In the genomic region with DNA sequence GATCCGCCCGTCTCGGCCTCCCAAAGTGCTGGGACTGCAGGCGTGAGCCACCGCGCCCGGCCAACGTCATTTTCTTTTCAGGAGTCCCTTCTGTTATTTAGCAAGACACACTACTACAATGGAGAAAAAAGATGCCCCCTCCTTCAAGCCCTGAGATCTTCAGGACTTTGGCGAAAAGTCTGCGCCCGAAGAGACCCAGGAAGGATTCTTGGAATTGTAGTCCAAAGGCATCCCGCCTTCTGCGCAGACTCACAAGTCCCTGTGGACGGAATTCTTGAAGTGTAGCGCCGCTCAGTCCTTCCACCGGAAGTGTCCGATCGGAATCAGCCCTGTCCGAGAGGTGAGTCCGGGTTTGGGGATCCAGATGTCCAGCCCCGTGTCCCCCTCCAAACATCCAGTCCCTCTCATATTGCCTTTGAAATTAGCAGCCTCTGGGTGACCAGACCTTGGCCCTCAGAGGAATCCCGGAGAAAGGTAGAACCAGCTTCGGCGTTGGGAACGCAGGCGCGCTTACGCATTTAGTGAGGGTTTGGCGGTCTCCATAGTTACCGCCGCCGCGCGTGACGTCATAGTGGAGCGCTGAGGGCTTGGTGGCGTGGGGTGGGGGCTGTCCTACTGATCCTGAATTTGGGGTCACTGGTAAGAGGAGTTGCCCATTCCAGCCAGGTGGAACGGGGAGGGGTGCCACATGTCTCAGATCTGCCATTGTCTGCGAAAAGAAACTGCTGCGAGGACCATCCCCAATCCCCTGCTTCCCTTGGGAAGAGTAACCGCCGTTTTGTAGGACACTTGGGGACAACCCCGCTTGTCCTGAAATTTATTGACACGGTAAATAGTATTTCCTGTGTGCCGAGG, we compare ENCODE assay signal across 8 cellular contexts. TPM values are rescaled to one million over a fixed set of nuclear protein-coding genes. Genes with fewer than 3 reads are reported as not detected.
A peak's percentile ranks its signal among the peaks of the same experiment; 100 is the strongest.
DNase-seq lines count a peak whose midpoint lies in the region; ATAC-seq lines count a peak whose summit lies in the region.

No MANE protein-coding gene starts in this region.

- H3K9me3 Mint-ChIP-seq in effector memory CD8-positive, alpha-beta T cell = no peaks in the 10 kb centered on the region

- DNase-seq in CMK (ENCODE audit: low read depth) (peak; percentile 86), HT-29 (ENCODE audit: low spot score) (peak; percentile 98), NK-92 (lab: John Stamatoyannopoulos, UW; ENCODE audit: unreplicated experiment) (peak; percentile 17), medulla oblongata (ENCODE audit: extremely low spot score) (peak; percentile 97)
- DNase-seq in activated CD8-positive, alpha-beta memory T cell treated with anti-CD3 and anti-CD28 coated beads for 48 hours (ENCODE audit: low read depth in 2 of 3, low spot score in 2 of 3) = peak; percentile 72 to 95 (median 88)
- DNase-seq in effector memory CD8-positive, alpha-beta T cell = peak; percentile 90 to 95 (median 91)
- peak; percentile 78 to 83 (median 82) for DNase-seq in stimulated activated CD4-positive, alpha-beta T cell treated with anti-CD3 and anti-CD28 coated beads, TNF-alpha, amount 100 ng/mL, for 4 hours (ENCODE audit: low read depth in 3 of 3)

- no peaks in the 10 kb centered on the region for H3K27me3 Mint-ChIP-seq in effector memory CD8-positive, alpha-beta T cell

- peak overlapping the region; percentile 94 for H3K4me3 Mint-ChIP-seq in effector memory CD8-positive, alpha-beta T cell

- H3K36me3 Mint-ChIP-seq in effector memory CD8-positive, alpha-beta T cell (ENCODE audit: insufficient read depth) = peaks cover 26% of the 10 kb centered on the region

- peaks cover 15 to 25% of the 10 kb centered on the region in 2 donors for H3K4me1 Mint-ChIP-seq in effector memory CD8-positive, alpha-beta T cell (ENCODE audit: low read depth in 2 of 2)

- ATAC-seq in GM21360 (IDR thresholded peaks at IDR 0.05; ENCODE audit: unreplicated experiment) = peak; percentile 59
- ATAC-seq in effector memory CD8-positive, alpha-beta T cell (replicated peaks) = peak; percentile 79

- H3K27ac Mint-ChIP-seq in effector memory CD8-positive, alpha-beta T cell = peak overlapping the region; percentile 96 to 99

RNA-seq across cellular contexts. Expression of gene ZNF165, which starts 0.5 kb away (rescaled TPM):
- 4.4 and 5.2 TPM in 2 replicates for total RNA-seq in HT-29 (2014; rRNA removed; shearing (Covaris generic))

RNA-seq across cellular contexts. Expression of gene ZSCAN16, which starts 43.6 kb away (rescaled TPM):
- 4.5 and 5.8 TPM in 2 replicates for total RNA-seq in HT-29 (2014; rRNA removed; shearing (Covaris generic))

Comparison
In these comparisons a context has a peak if more than half of its experiments do, and no peak if none do; other contexts are left out.
1. Peak in every context shown above with its lines: DNase-seq and ATAC-seq.
2. DNase-seq: peak in every context shown above with its lines; median percentile 98 in HT-29; 97 in medulla oblongata; 91 in effector memory CD8-positive, alpha-beta T cell; 88 in activated CD8-positive, alpha-beta memory T cell treated with anti-CD3 and anti-CD28 coated beads for 48 hours; 86 in CMK; 82 in stimulated activated CD4-positive, alpha-beta T cell treated with anti-CD3 and anti-CD28 coated beads, TNF-alpha, amount 100 ng/mL, for 4 hours; 17 in NK-92.